In genomic region chr1:47437518-47438320, GRCh38 we compare ENCODE assay signal across 8 cellular contexts. TPM values are rescaled to one million over a fixed set of nuclear protein-coding genes. Genes with fewer than 3 reads are reported as not detected.
DNase-seq lines count a peak whose midpoint lies in the region; ATAC-seq and TF ChIP-seq lines count a peak whose summit lies in the region.

TSS of gene FOXD2 (plus strand) at chr1:47438044. CDS start at chr1:47438136, 92 bp downstream.

- H3K79me2 ChIP-seq in DND-41 (ENCODE audit: insufficient read depth, low read length): peaks cover 46% of the 10 kb centered on the region
- no peaks in the 10 kb centered on the region for H3K79me2 ChIP-seq in PC-3 (ENCODE audit: low read length)

- H3K4me1 ChIP-seq in DND-41 (ENCODE audit: insufficient read depth, low read length) (peaks cover 42% of the 10 kb centered on the region), PC-3 (ENCODE audit: insufficient read depth, low read length) (peaks cover 12% of the 10 kb centered on the region; the same call in 1 of the 2 replicates), stomach smooth muscle (ENCODE audit: control insufficient read depth, insufficient read depth, low read length) (peaks cover 39% of the 10 kb centered on the region)

- DNase-seq in DND-41 (peak; percentile 97), HuH-7.5 (ENCODE audit: low spot score) (peak; percentile 95), PC-3 (peak; percentile 86), fibroblast of pulmonary artery (ENCODE audit: low read depth) (peak; percentile 74), neural crest cell (ENCODE audit: low read depth, low spot score) (peak; percentile 95)
- peak; percentile 92 to 96 for DNase-seq in activated T-cell treated with anti-CD3 and anti-CD28 coated beads, Interleukin-2, amount 50 U/mL, for 72 hours

- H3K27ac ChIP-seq in DND-41 (ENCODE audit: low read length): peak within 1 kb of the TSS; percentile 84
- H3K27ac ChIP-seq in PC-3 (ENCODE audit: low read length): no peak within 1 kb of the TSS
- H3K27ac ChIP-seq in stomach smooth muscle (ENCODE audit: low read length): no peak within 1 kb of the TSS

- no peaks in the 10 kb centered on the region for H3F3A ChIP-seq in PC-3 (ENCODE audit: low read length, unreplicated experiment)

- H3K36me3 ChIP-seq in DND-41 (ENCODE audit: insufficient read depth, low read length) (peaks cover 30% of the 10 kb centered on the region), PC-3 (ENCODE audit: low read depth, low read length) (no peaks in the 10 kb centered on the region), stomach smooth muscle (ENCODE audit: control insufficient read depth in 2 of 2, insufficient read depth in 2 of 2, low read length in 2 of 2) (no peaks in the 10 kb centered on the region)

- H3K27me3 ChIP-seq in DND-41 (ENCODE audit: insufficient read depth, low read length, poor library complexity): no peaks in the 10 kb centered on the region
- no peaks in the 10 kb centered on the region for H3K27me3 ChIP-seq in PC-3 (ENCODE audit: low read length)
- H3K27me3 ChIP-seq in stomach smooth muscle (ENCODE audit: control insufficient read depth in 1 of 2, insufficient read depth in 2 of 2, low read length in 2 of 2): peaks cover 75 to 96% of the 10 kb centered on the region in 2 donors

- H2AFZ ChIP-seq in DND-41 (ENCODE audit: low read depth, low read length): peak within 1 kb of the TSS; percentile 88
- H2AFZ ChIP-seq in PC-3 (ENCODE audit: low read length): peak within 1 kb of the TSS; percentile 77

- intact Hi-C loops in PC-3 (cut with micrococcal nuclease): loop anchor here (1.0 to 10.0 kb wide), 4 partner anchors 127 to 490 kb away; no protein-coding TSS in a partner anchor

- peaks cover 26% of the 10 kb centered on the region for H3K27me3 Mint-ChIP-seq in activated T-cell treated with anti-CD3 and anti-CD28 coated beads, Interleukin-2, amount 50 U/mL, for 72 hours (ENCODE audit: low read depth)
- peaks cover 46% of the 10 kb centered on the region for H3K27me3 Mint-ChIP-seq in neural crest cell (ENCODE audit: low read depth)

- CTCF ChIA-PET in PC-3 (lab: Charles Lee): interaction anchor here (0.6 to 2.6 kb wide), 22 partner anchors 11 to 580 kb away, joined by 3 to 29 read pairs (median 7); partner anchors contain the start of genes CMPK1 and STIL

- peaks cover 32% of the 10 kb centered on the region for H3K4me1 Mint-ChIP-seq in activated T-cell treated with anti-CD3 and anti-CD28 coated beads, Interleukin-2, amount 50 U/mL, for 72 hours (ENCODE audit: low read depth)
- H3K4me1 Mint-ChIP-seq in neural crest cell: peaks cover 37% of the 10 kb centered on the region

- no peaks in the 10 kb centered on the region for H3K9me3 Mint-ChIP-seq in activated T-cell treated with anti-CD3 and anti-CD28 coated beads, Interleukin-2, amount 50 U/mL, for 72 hours
- H3K9me3 Mint-ChIP-seq in neural crest cell: no peaks in the 10 kb centered on the region

- peak within 1 kb of the TSS; percentile 87 for H3K4me2 ChIP-seq in DND-41 (ENCODE audit: insufficient read depth, low read length)
- H3K4me2 ChIP-seq in PC-3 (ENCODE audit: low read length): peak within 1 kb of the TSS; percentile 94

- H3K9me3 ChIP-seq in DND-41 (ENCODE audit: insufficient read depth, low read length, severe bottlenecking) (no peaks in the 10 kb centered on the region), PC-3 (ENCODE audit: low read length) (no peaks in the 10 kb centered on the region), stomach smooth muscle (ENCODE audit: control insufficient read depth in 2 of 2, low read length in 2 of 2) (no peaks in the 10 kb centered on the region)

- peak within 1 kb of the TSS; percentile 98 for H3K4me3 Mint-ChIP-seq in activated T-cell treated with anti-CD3 and anti-CD28 coated beads, Interleukin-2, amount 50 U/mL, for 72 hours
- H3K4me3 Mint-ChIP-seq in neural crest cell: peak within 1 kb of the TSS; percentile 98

- peak within 1 kb of the TSS; percentile 96 for H3K9ac ChIP-seq in DND-41 (ENCODE audit: low read depth, low read length)
- H3K9ac ChIP-seq in PC-3 (ENCODE audit: low read length): peak within 1 kb of the TSS; percentile 71
- H3K9ac ChIP-seq in stomach smooth muscle (ENCODE audit: low read length in 2 of 2): peak within 1 kb of the TSS; percentile 2

- peak; percentile 89 for ATAC-seq in DND-41 (ENCODE audit: insufficient read depth, low read depth)
- ATAC-seq in GM21529 (IDR thresholded peaks at IDR 0.05; ENCODE audit: unreplicated experiment): peak; percentile 84
- ATAC-seq in PC-3: peak; percentile 82
- ATAC-seq in activated T-cell treated with anti-CD3 and anti-CD28 coated beads, Interleukin-2, amount 50 U/mL, for 72 hours (replicated peaks in 1 of 2): peak; percentile 89 to 90

- peaks cover 2 to 3% of the 10 kb centered on the region in 2 donors for H3K36me3 Mint-ChIP-seq in activated T-cell treated with anti-CD3 and anti-CD28 coated beads, Interleukin-2, amount 50 U/mL, for 72 hours (ENCODE audit: insufficient read depth in 2 of 2)
- H3K36me3 Mint-ChIP-seq in neural crest cell (ENCODE audit: low read depth): peaks cover 4% of the 10 kb centered on the region

- H3K27ac Mint-ChIP-seq in activated T-cell treated with anti-CD3 and anti-CD28 coated beads, Interleukin-2, amount 50 U/mL, for 72 hours: no peak within 1 kb of the TSS
- H3K27ac Mint-ChIP-seq in neural crest cell (ENCODE audit: unreplicated experiment): peak within 1 kb of the TSS; percentile 57

- TF ChIP-seq CTCF in DND-41 (IDR thresholded peaks at IDR 0.05; ENCODE audit: borderline replicate concordance, extremely low read depth, low read length, poor library complexity, severe bottlenecking) (peak; percentile 85), PC-3 (conservative IDR thresholded peaks at IDR 0.05; ENCODE audit: low read depth, low read length) (peak; percentile 75), fibroblast of pulmonary artery (IDR thresholded peaks at IDR 0.05; ENCODE audit: low read length, missing control alignments) (peak; percentile 40), neural crest cell (conservative IDR thresholded peaks at IDR 0.05) (peak; percentile 99)

- H3K4me3 ChIP-seq in DND-41 (ENCODE audit: low read depth in 1 of 2, low read length in 2 of 2) (peak within 1 kb of the TSS; percentile 65 to 88), PC-3 (ENCODE audit: low read length) (peak within 1 kb of the TSS; percentile 77), fibroblast of pulmonary artery (replicated peaks; ENCODE audit: low read depth, low read length) (peak within 1 kb of the TSS; percentile 69), stomach smooth muscle (ENCODE audit: low read length in 2 of 2) (peak within 1 kb of the TSS; percentile 39 to 71)

- no TSS peak for BruUV-seq in PC-3 (replicated peaks; lab: Mats Ljungman, UMichigan)

- no peaks in the 10 kb centered on the region for H3K9me2 ChIP-seq in PC-3 (replicated peaks; ENCODE audit: low read length)

- peaks cover 36% of the 10 kb centered on the region for H4K20me1 ChIP-seq in DND-41 (ENCODE audit: insufficient read depth, low read length)
- no peaks in the 10 kb centered on the region for H4K20me1 ChIP-seq in PC-3 (ENCODE audit: low read length)

- POLR2A ChIA-PET in PC-3 (lab: Charles Lee; ENCODE audit: unreplicated experiment): interaction anchor here (0.6 kb wide), 2 partner anchors 13 to 104 kb away, joined by 5 to 8 read pairs; partner anchors contain the start of gene CMPK1

RNA-seq across cellular contexts. Expression of gene FOXD2, which starts in this region (rescaled TPM):
- total RNA-seq in PC-3 (2014; rRNA removed) (0.80 and 0.86 TPM in 2 replicates), neural crest cell (17.3 and 19.4 TPM in 2 replicates)
- under 1 TPM; 0.14 to 0.28 TPM for total RNA-seq in activated T-cell treated with anti-CD3 and anti-CD28 coated beads, Interleukin-2, amount 50 U/mL, for 72 hours

Comparison
In these comparisons a context has a peak if more than half of its experiments do, and no peak if none do; other contexts are left out.
1. Peak in DNase-seq, ATAC-seq, H3K4me3 ChIP-seq, H3K9ac ChIP-seq and H3K4me2 ChIP-seq in PC-3; RNA of the gene not detected or under 1 TPM.
2. Peak in DNase-seq and ATAC-seq in activated T-cell treated with anti-CD3 and anti-CD28 coated beads, Interleukin-2, amount 50 U/mL, for 72 hours; RNA of the gene not detected or under 1 TPM.
3. H3K9ac ChIP-seq: peak in every context shown above with its lines; median percentile 96 in DND-41; 71 in PC-3; 2 in stomach smooth muscle.
4. CTCF ChIP-seq: peak in every context shown above with its lines; median percentile 99 in neural crest cell; 85 in DND-41; 75 in PC-3; 40 in fibroblast of pulmonary artery.